Comparison of ENCODE assay signal across 8 cellular contexts in genomic region chr12:51270067-51270846, GRCh38. TPM values are rescaled to one million over a fixed set of nuclear protein-coding genes. Genes with fewer than 3 reads are reported as not detected.
DNase-seq lines count a peak whose midpoint lies in the region; ATAC-seq and TF ChIP-seq lines count a peak whose summit lies in the region.

Gene SMAGP (minus strand): TSS chr12:51270415. CDS start chr12:51269278, 1,137 bp downstream.

- ATAC-seq in HG02588 (IDR thresholded peaks at IDR 0.05; ENCODE audit: unreplicated experiment) (peak; percentile 67), HG02840 (IDR thresholded peaks at IDR 0.05; ENCODE audit: low FRiP score, unreplicated experiment) (no peak)
- ATAC-seq in stimulated activated naive CD8-positive, alpha-beta T cell treated with anti-CD3 and anti-CD28 coated beads, Interleukin-15, Interleukin-2, amounts not matched to agents 100 U/mL and 50 U/mL, for 24 hours = peak; percentile 47

- 0% methylated on average over 20 to 79 of the region's 79 CpGs for WGBS in endodermal cell (ENCODE audit: insufficient coverage in 1 of 2, insufficient read length in 1 of 2), 2 experiments

- H3K4me1 ChIP-seq in endodermal cell (ENCODE audit: control insufficient read depth, insufficient read depth, low read length) = no peaks in the 10 kb centered on the region

- in situ Hi-C loops in GM13977 (cut with MboI; ENCODE audit: low pct_unique_long_range_greater_than_20kb, low sequenced_read_pairs, unreplicated experiment) = no loop called here

- POLR2A ChIA-PET in activated CD4-positive, alpha-beta memory T cell treated with anti-CD3 and anti-CD28 coated beads, Interleukin-2, amount 10 ng/mL, durations not matched to agents 7 days and 5 days (lab: Charles Lee) = interaction anchor here (1.0 to 3.2 kb wide), 7 partner anchors 31 to 187 kb away, joined by 3 to 15 read pairs (median 4); partner anchors contain the start of genes CSRNP2 and DAZAP2

- peaks cover 11% of the 10 kb centered on the region for H3K36me3 ChIP-seq in endodermal cell (ENCODE audit: control insufficient read depth, insufficient read depth, low read length)

- CTCF ChIA-PET in activated CD4-positive, alpha-beta memory T cell treated with anti-CD3 and anti-CD28 coated beads, Interleukin-2, amount 10 ng/mL, durations not matched to agents 7 days and 5 days (lab: Charles Lee) = interaction anchor here (0.6 to 5.5 kb wide), 12 partner anchors 13 to 150 kb away, joined by 3 to 87 read pairs (median 4); partner anchors contain the start of genes DAZAP2 and POU6F1

- no peaks in the 10 kb centered on the region for H3K9me3 ChIP-seq in endodermal cell (ENCODE audit: control insufficient read depth, low read length)

- TF ChIP-seq CTCF in GM13977 (IDR thresholded peaks at IDR 0.05; ENCODE audit: extremely low read depth, insufficient read depth, missing control alignments) (peak; percentile 32), endodermal cell (conservative IDR thresholded peaks at IDR 0.05) (no peak), mesothelial cell of epicardium (IDR thresholded peaks at IDR 0.05; ENCODE audit: unreplicated experiment) (no peak)

- no peaks in the 10 kb centered on the region for H3K27me3 ChIP-seq in endodermal cell (ENCODE audit: control insufficient read depth, insufficient read depth, low read length, poor library complexity, severe bottlenecking)

- H3K4me3 ChIP-seq in endodermal cell (ENCODE audit: low read length) = peak within 1 kb of the TSS; percentile 90

- peaks cover 8% of the 10 kb centered on the region for H3K36me3 Mint-ChIP-seq in activated CD4-positive, alpha-beta memory T cell treated with anti-CD3 and anti-CD28 coated beads, Interleukin-2, amount 10 ng/mL, durations not matched to agents 7 days and 5 days (ENCODE audit: low read depth)
- H3K36me3 Mint-ChIP-seq in endodermal cell (ENCODE audit: low read depth) = peaks cover 25% of the 10 kb centered on the region
- peaks cover 3% of the 10 kb centered on the region for H3K36me3 Mint-ChIP-seq in mesothelial cell of epicardium

- H3K27ac ChIP-seq in endodermal cell (ENCODE audit: low read depth, low read length) = no peak within 1 kb of the TSS

- H3K4me3 Mint-ChIP-seq in activated CD4-positive, alpha-beta memory T cell treated with anti-CD3 and anti-CD28 coated beads, Interleukin-2, amount 10 ng/mL, durations not matched to agents 7 days and 5 days = peak within 1 kb of the TSS; percentile 86
- peak within 1 kb of the TSS; percentile 88 for H3K4me3 Mint-ChIP-seq in endodermal cell
- peak within 1 kb of the TSS; percentile 88 for H3K4me3 Mint-ChIP-seq in mesothelial cell of epicardium

- peaks cover 28% of the 10 kb centered on the region for H3K27me3 Mint-ChIP-seq in activated CD4-positive, alpha-beta memory T cell treated with anti-CD3 and anti-CD28 coated beads, Interleukin-2, amount 10 ng/mL, durations not matched to agents 7 days and 5 days
- H3K27me3 Mint-ChIP-seq in endodermal cell (ENCODE audit: insufficient read depth) (peaks cover 11% of the 10 kb centered on the region), mesothelial cell of epicardium (ENCODE audit: low read depth) (no peaks in the 10 kb centered on the region)

- peak within 1 kb of the TSS; percentile 54 for H3K9ac ChIP-seq in endodermal cell (ENCODE audit: extremely low read depth, low read length, poor library complexity, severe bottlenecking)

- peaks cover 26% of the 10 kb centered on the region for H3K4me1 Mint-ChIP-seq in activated CD4-positive, alpha-beta memory T cell treated with anti-CD3 and anti-CD28 coated beads, Interleukin-2, amount 10 ng/mL, durations not matched to agents 7 days and 5 days
- H3K4me1 Mint-ChIP-seq in endodermal cell (peaks cover 28% of the 10 kb centered on the region), mesothelial cell of epicardium (peaks cover 27% of the 10 kb centered on the region)

- H3K27ac Mint-ChIP-seq in activated CD4-positive, alpha-beta memory T cell treated with anti-CD3 and anti-CD28 coated beads, Interleukin-2, amount 10 ng/mL, durations not matched to agents 7 days and 5 days = no peak within 1 kb of the TSS
- H3K27ac Mint-ChIP-seq in endodermal cell (peak within 1 kb of the TSS; percentile 88), mesothelial cell of epicardium (peak within 1 kb of the TSS; percentile 92)

- no peaks in the 10 kb centered on the region for H3K9me3 Mint-ChIP-seq in activated CD4-positive, alpha-beta memory T cell treated with anti-CD3 and anti-CD28 coated beads, Interleukin-2, amount 10 ng/mL, durations not matched to agents 7 days and 5 days
- H3K9me3 Mint-ChIP-seq in endodermal cell (no peaks in the 10 kb centered on the region), mesothelial cell of epicardium (no peaks in the 10 kb centered on the region)

- DNase-seq in GM13977 (ENCODE audit: low spot score) (peak; percentile 83), NCI-H2029 treated with DMSO at 0.1 percent for 48 hours (lab: John Stamatoyannopoulos, UW) (peak; percentile 18), endodermal cell (peak; percentile 97), mesothelial cell of epicardium (ENCODE audit: low spot score in 2 of 2, unreplicated experiment in 2 of 2) (peak; percentile 50 to 79)
- DNase-seq in activated CD4-positive, alpha-beta memory T cell treated with anti-CD3 and anti-CD28 coated beads, Interleukin-2, amount 10 ng/mL, durations not matched to agents 7 days and 5 days = peak; percentile 47
- peak; percentile 58 for DNase-seq in stimulated activated naive CD8-positive, alpha-beta T cell treated with anti-CD3 and anti-CD28 coated beads, Interleukin-15, Interleukin-2, amounts not matched to agents 100 U/mL and 50 U/mL, for 24 hours

RNA-seq across cellular contexts. Expression of gene SMAGP, which starts in this region (rescaled TPM):
- 1 to 10 TPM; 1.8 to 3.1 TPM for total RNA-seq in activated CD4-positive, alpha-beta memory T cell treated with anti-CD3 and anti-CD28 coated beads, Interleukin-2, amount 10 ng/mL, durations not matched to agents 7 days and 5 days
- total RNA-seq in endodermal cell (10 to 100 TPM; 43.5 to 61.2 TPM), mesothelial cell of epicardium (21.5 to 23.0 TPM (median 22.2 TPM) in 3 replicates)
- polyA plus RNA-seq in endodermal cell (2013, experiment 1 of 2) = 8.6 TPM
- 10.3 TPM for polyA plus RNA-seq in endodermal cell (2013, experiment 2 of 2)

Comparison
In these comparisons a context has a peak if more than half of its experiments do, and no peak if none do; other contexts are left out.
1. DNase-seq: peak in every context shown above with its lines; median percentile 97 in endodermal cell; 83 in GM13977; 64 in mesothelial cell of epicardium; 58 in stimulated activated naive CD8-positive, alpha-beta T cell treated with anti-CD3 and anti-CD28 coated beads, Interleukin-15, Interleukin-2, amounts not matched to agents 100 U/mL and 50 U/mL, for 24 hours; 47 in activated CD4-positive, alpha-beta memory T cell treated with anti-CD3 and anti-CD28 coated beads, Interleukin-2, amount 10 ng/mL, durations not matched to agents 7 days and 5 days; 18 in NCI-H2029 treated with DMSO at 0.1 percent for 48 hours.